15 cellular contexts compared by ENCODE assay signal in the genomic region with DNA sequence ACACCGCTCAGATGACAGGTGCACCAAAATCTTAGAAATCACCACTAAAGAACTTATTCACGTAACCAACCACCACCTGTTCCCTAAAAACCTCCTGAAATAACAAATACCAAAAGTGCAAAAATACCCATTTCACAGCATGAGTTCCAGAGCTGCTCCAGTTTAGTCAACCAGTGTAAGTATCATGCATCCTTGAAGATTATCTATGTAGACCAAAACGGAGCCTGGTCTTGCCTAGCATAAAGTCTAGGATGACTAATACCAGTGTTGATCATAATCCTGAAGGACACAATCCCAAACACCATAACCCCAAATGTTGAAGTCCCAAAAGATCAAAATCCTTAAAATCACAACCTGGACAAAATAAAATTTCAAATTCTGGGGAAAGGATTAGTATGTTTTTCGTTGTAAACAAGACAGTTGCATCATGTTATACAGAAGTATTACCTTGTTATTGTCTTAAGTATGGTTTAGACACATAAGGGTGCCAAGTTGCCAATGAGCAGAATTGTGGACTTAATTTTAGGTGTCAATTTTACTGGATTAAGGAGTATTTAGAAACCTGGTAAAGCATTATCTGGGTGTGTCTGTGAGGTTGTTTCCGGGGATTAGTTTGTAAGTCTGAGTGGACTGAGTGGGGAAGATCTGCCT. TPM values are rescaled to one million over a fixed set of nuclear protein-coding genes. Genes with fewer than 3 reads are reported as not detected.
DNase-seq lines count a peak whose midpoint lies in the region; ATAC-seq and TF ChIP-seq lines count a peak whose summit lies in the region.
"Had no signal": no experiment of that assay in that cellular context is flagged by ENCODE, and none has a peak within 500 bp of the region (broad histone marks: within the 10 kb centered on the region; RNA-seq: fewer than 3 reads in every experiment).

No MANE protein-coding gene starts in this region.

- no peak for ATAC-seq in T-helper 17 cell
- ATAC-seq: CD8-positive, alpha-beta T cell had no signal

- no TSS peak for BruUV-seq in Caco-2 (replicated peaks; lab: Mats Ljungman, UMichigan)

- intact Hi-C loops in activated CD4-positive, alpha-beta T cell treated with anti-CD3 and anti-CD28 coated beads, Interleukin-2, amount 10 ng/mL, durations not matched to agents 24 days and 14 days (cut with micrococcal nuclease) = loop anchor here (5.0 kb wide), 1 partner anchor 52 kb away; no protein-coding TSS in a partner anchor
- intact Hi-C loops in Caco-2 (cut with micrococcal nuclease; ENCODE audit: unreplicated experiment) = no loop called here

- H3K36me3 ChIP-seq in Caco-2 (ENCODE audit: control insufficient read depth, insufficient read depth, low read length) (peaks cover 1% of the 10 kb centered on the region), endodermal cell (ENCODE audit: control insufficient read depth, insufficient read depth, low read length) (peaks cover 98% of the 10 kb centered on the region)

- H3K36me3 Mint-ChIP-seq in activated CD4-positive, alpha-beta T cell treated with anti-CD3 and anti-CD28 coated beads, Interleukin-2, amount 10 ng/mL, durations not matched to agents 24 days and 14 days (ENCODE audit: low read depth) = peaks cover 74% of the 10 kb centered on the region
- H3K36me3 Mint-ChIP-seq in Caco-2 (ENCODE audit: insufficient read depth, unreplicated experiment) (peaks cover 71% of the 10 kb centered on the region), T-helper 17 cell (ENCODE audit: low read depth) (peaks cover 16% of the 10 kb centered on the region), endodermal cell (ENCODE audit: low read depth) (peaks cover 83% of the 10 kb centered on the region)

- POLR2A ChIA-PET in Caco-2 (lab: Charles Lee) = no interaction called here

- no peak overlapping the region for H3K4me3 Mint-ChIP-seq in activated CD4-positive, alpha-beta T cell treated with anti-CD3 and anti-CD28 coated beads, Interleukin-2, amount 10 ng/mL, durations not matched to agents 24 days and 14 days
- no peak overlapping the region for H3K4me3 Mint-ChIP-seq in Caco-2 (ENCODE audit: unreplicated experiment)
- H3K4me3 Mint-ChIP-seq in T-helper 17 cell = no peak overlapping the region
- H3K4me3 Mint-ChIP-seq in endodermal cell = no peak overlapping the region
- H3K4me3 Mint-ChIP-seq: CD8-positive, alpha-beta T cell had no signal

- 46 to 60% methylated on average over 4 to 5 of the region's 5 CpGs for WGBS in endodermal cell (ENCODE audit: insufficient coverage in 1 of 2, insufficient read length in 1 of 2), 2 experiments

- CTCF ChIA-PET in Caco-2 (lab: Charles Lee) = no interaction called here

- no peaks in the 10 kb centered on the region for H3K4me1 ChIP-seq in Caco-2
- no peaks in the 10 kb centered on the region for H3K4me1 ChIP-seq in endodermal cell (ENCODE audit: control insufficient read depth, insufficient read depth, low read length)
- H3K4me1 ChIP-seq: BLaER1 treated with 17β-estradiol and CSF1 and Interleukin-3, amounts not matched to agents 10 nM and 100 nM had no signal

- H3K9me3 ChIP-seq in Caco-2 = no peaks in the 10 kb centered on the region
- H3K9me3 ChIP-seq in T-helper 17 cell (ENCODE audit: control insufficient read depth, low read length, poor library complexity, severe bottlenecking) = no peaks in the 10 kb centered on the region
- H3K9me3 ChIP-seq in endodermal cell (ENCODE audit: control insufficient read depth, low read length) = peaks cover 6% of the 10 kb centered on the region
- H3K9me3 ChIP-seq: BLaER1 treated with 17β-estradiol and CSF1 and Interleukin-3, amounts not matched to agents 10 nM and 100 nM had no signal

- TF ChIP-seq CTCF in Caco-2 (IDR thresholded peaks at IDR 0.05; ENCODE audit: insufficient read depth in 1 of 2, low read depth in 1 of 2, low read length in 1 of 2, severe bottlenecking in 1 of 2, unreplicated experiment in 1 of 2) (no peak), endodermal cell (conservative IDR thresholded peaks at IDR 0.05) (no peak), GM13976 (IDR thresholded peaks at IDR 0.05; ENCODE audit: borderline replicate concordance, control extremely low read depth, extremely low read depth, insufficient read depth, missing control alignments) (no peak)

- H3K27me3 Mint-ChIP-seq in activated CD4-positive, alpha-beta T cell treated with anti-CD3 and anti-CD28 coated beads, Interleukin-2, amount 10 ng/mL, durations not matched to agents 24 days and 14 days = no peaks in the 10 kb centered on the region
- H3K27me3 Mint-ChIP-seq in Caco-2 (ENCODE audit: insufficient read depth, unreplicated experiment) (no peaks in the 10 kb centered on the region), T-helper 17 cell (no peaks in the 10 kb centered on the region), endodermal cell (ENCODE audit: insufficient read depth) (no peaks in the 10 kb centered on the region)

- H3K27ac ChIP-seq in endodermal cell (ENCODE audit: low read depth, low read length) = no peak overlapping the region
- H3K27ac ChIP-seq: BLaER1 treated with 17β-estradiol and CSF1 and Interleukin-3, amounts not matched to agents 10 nM and 100 nM had no signal

- in situ Hi-C loops in GM13976 (cut with MboI; ENCODE audit: low sequenced_read_pairs, unreplicated experiment) = no loop called here

- H3K27ac Mint-ChIP-seq in activated CD4-positive, alpha-beta T cell treated with anti-CD3 and anti-CD28 coated beads, Interleukin-2, amount 10 ng/mL, durations not matched to agents 24 days and 14 days = peak overlapping the region; percentile 1
- H3K27ac Mint-ChIP-seq in Caco-2 (ENCODE audit: unreplicated experiment) (peak overlapping the region; percentile 29), T-helper 17 cell (peak overlapping the region; percentile 19), endodermal cell (peak overlapping the region; percentile 18)
- H3K27ac Mint-ChIP-seq: CD8-positive, alpha-beta T cell had no signal

- peaks cover 6% of the 10 kb centered on the region for H3K4me1 Mint-ChIP-seq in activated CD4-positive, alpha-beta T cell treated with anti-CD3 and anti-CD28 coated beads, Interleukin-2, amount 10 ng/mL, durations not matched to agents 24 days and 14 days
- H3K4me1 Mint-ChIP-seq in Caco-2 (ENCODE audit: low read depth, unreplicated experiment) (no peaks in the 10 kb centered on the region), T-helper 17 cell (peaks cover 10% of the 10 kb centered on the region), endodermal cell (no peaks in the 10 kb centered on the region)

- DNase-seq in activated CD4-positive, alpha-beta T cell treated with anti-CD3 and anti-CD28 coated beads, Interleukin-2, amount 10 ng/mL, durations not matched to agents 24 days and 14 days = no peak
- no peak for DNase-seq in activated CD4-positive, alpha-beta T cell treated with anti-CD3 and anti-CD28 coated beads, Interleukin-2, amount 50 U/mL, for 48 hours
- DNase-seq in Caco-2 = no peak
- DNase-seq in T-helper 17 cell = no peak
- DNase-seq in endodermal cell = no peak
- DNase-seq in NCI-H345 (lab: John Stamatoyannopoulos, UW) = no peak
- no peak for DNase-seq in AML-193 (lab: John Stamatoyannopoulos, UW)
- no peak for DNase-seq in GM13976 (ENCODE audit: low spot score)
- DNase-seq: CD8-positive, alpha-beta T cell; NCI-H1417; NCI-H187; NCI-H2227 treated with DMSO at 0.1 percent for 48 hours; NCI-H524; Right ventricle myocardium superior had no signal

- H3K9ac ChIP-seq in endodermal cell (ENCODE audit: extremely low read depth, low read length, poor library complexity, severe bottlenecking) = no peak overlapping the region
- H3K9ac ChIP-seq: BLaER1 treated with 17β-estradiol and CSF1 and Interleukin-3, amounts not matched to agents 10 nM and 100 nM had no signal

- H3K9me3 Mint-ChIP-seq in activated CD4-positive, alpha-beta T cell treated with anti-CD3 and anti-CD28 coated beads, Interleukin-2, amount 10 ng/mL, durations not matched to agents 24 days and 14 days = no peaks in the 10 kb centered on the region
- no peaks in the 10 kb centered on the region for H3K9me3 Mint-ChIP-seq in Caco-2 (ENCODE audit: unreplicated experiment)
- H3K9me3 Mint-ChIP-seq in endodermal cell = no peaks in the 10 kb centered on the region
- H3K9me3 Mint-ChIP-seq: CD8-positive, alpha-beta T cell had no signal

- H3K27me3 ChIP-seq in Caco-2 (replicated peaks; ENCODE audit: control insufficient read depth, insufficient read depth, low read length) (no peaks in the 10 kb centered on the region), endodermal cell (ENCODE audit: control insufficient read depth, insufficient read depth, low read length, poor library complexity, severe bottlenecking) (no peaks in the 10 kb centered on the region)
- H3K27me3 ChIP-seq: BLaER1 treated with 17β-estradiol and CSF1 and Interleukin-3, amounts not matched to agents 10 nM and 100 nM had no signal

- no peak overlapping the region for H3K4me3 ChIP-seq in Caco-2 (ENCODE audit: low read depth, low read length)
- H3K4me3 ChIP-seq in endodermal cell (ENCODE audit: low read length) = no peak overlapping the region
- H3K4me3 ChIP-seq: BLaER1 treated with 17β-estradiol and CSF1 and Interleukin-3, amounts not matched to agents 10 nM and 100 nM had no signal

RNA-seq across cellular contexts. Expression of a gene that starts 18.1 kb away (rescaled TPM):
- total RNA-seq in activated CD4-positive, alpha-beta T cell treated with anti-CD3 and anti-CD28 coated beads, Interleukin-2, amount 10 ng/mL, durations not matched to agents 24 days and 14 days = 335 and 343 TPM in 2 replicates
- total RNA-seq in Caco-2 (2022) (281 TPM in 2 replicates), T-helper 17 cell (100 to 1,000 TPM; 222 to 238 TPM), endodermal cell (100 to 1,000 TPM; 497 to 510 TPM)
- polyA plus RNA-seq in endodermal cell (2013, experiment 1 of 2) = 225 TPM
- polyA plus RNA-seq in endodermal cell (2013, experiment 2 of 2) = 232 TPM

RNA-seq across cellular contexts. Expression of a gene that starts 25.4 kb away (rescaled TPM):
- 114 and 122 TPM in 2 replicates for total RNA-seq in activated CD4-positive, alpha-beta T cell treated with anti-CD3 and anti-CD28 coated beads, Interleukin-2, amount 10 ng/mL, durations not matched to agents 24 days and 14 days
- total RNA-seq in Caco-2 (2022) (68.9 and 74.8 TPM in 2 replicates), T-helper 17 cell (10 to 100 TPM; 18.8 to 23.6 TPM), endodermal cell (100 to 1,000 TPM in 1 of 2 donors, 10 to 100 TPM in 1; 94.7 to 112 TPM)
- 63.6 TPM for polyA plus RNA-seq in endodermal cell (2013, experiment 1 of 2)
- polyA plus RNA-seq in endodermal cell (2013, experiment 2 of 2) = 51.9 TPM

RNA-seq across cellular contexts. Expression of a gene that starts 42.1 kb away (rescaled TPM):
- 32.5 and 37.2 TPM in 2 replicates for total RNA-seq in activated CD4-positive, alpha-beta T cell treated with anti-CD3 and anti-CD28 coated beads, Interleukin-2, amount 10 ng/mL, durations not matched to agents 24 days and 14 days
- total RNA-seq in Caco-2 (2022) = 38.7 and 41.5 TPM in 2 replicates
- 10 to 100 TPM; 19.1 to 20.4 TPM for total RNA-seq in T-helper 17 cell
- 10 to 100 TPM; 29.6 to 34.9 TPM for total RNA-seq in endodermal cell
- polyA plus RNA-seq in endodermal cell (2013, experiment 1 of 2) = 21.1 TPM
- 21.6 TPM for polyA plus RNA-seq in endodermal cell (2013, experiment 2 of 2)

RNA-seq across cellular contexts. Expression of a gene that starts 48.6 kb away (rescaled TPM):
- 258 and 262 TPM in 2 replicates for total RNA-seq in activated CD4-positive, alpha-beta T cell treated with anti-CD3 and anti-CD28 coated beads, Interleukin-2, amount 10 ng/mL, durations not matched to agents 24 days and 14 days
- total RNA-seq in Caco-2 (2022) = 235 and 239 TPM in 2 replicates
- 10 to 100 TPM; 41.0 to 44.2 TPM for total RNA-seq in T-helper 17 cell
- total RNA-seq in endodermal cell = 100 to 1,000 TPM; 158 to 201 TPM
- 126 TPM for polyA plus RNA-seq in endodermal cell (2013, experiment 1 of 2)
- 118 TPM for polyA plus RNA-seq in endodermal cell (2013, experiment 2 of 2)
